24 cellular contexts compared by ENCODE assay signal in the genomic region with DNA sequence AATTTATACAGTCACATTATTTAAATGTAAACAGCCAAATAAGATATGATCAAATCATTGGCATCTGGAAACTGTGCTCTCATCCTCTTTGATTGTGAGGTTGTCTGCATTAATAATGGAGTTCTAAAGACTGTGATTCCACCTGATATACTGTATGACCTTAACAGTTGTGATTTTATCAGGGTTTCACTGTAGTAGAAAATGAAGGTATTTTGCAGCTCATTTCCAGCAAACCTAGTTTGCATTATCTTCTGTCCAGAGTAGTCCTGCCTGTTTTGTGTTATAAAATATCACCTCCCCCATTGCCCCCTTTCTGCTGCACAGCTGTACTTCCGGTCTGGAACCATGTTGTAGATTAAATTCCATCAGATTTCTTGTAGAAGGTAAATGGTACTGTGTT.
A peak's percentile ranks its signal among the peaks of the same experiment; 100 is the strongest.
DNase-seq lines count a peak whose midpoint lies in the region; ATAC-seq, FAIRE-seq and TF ChIP-seq lines count a peak whose summit lies in the region.
"Had no signal": no experiment of that assay in that cellular context is flagged by ENCODE, and none has a peak within 500 bp of the region (broad histone marks: within the 10 kb centered on the region; RNA-seq: fewer than 3 reads in every experiment).

No MANE protein-coding gene starts in this region.

- CTCF ChIA-PET in SK-N-SH (lab: Yijun Ruan, JAX) = no interaction called here

- ATAC-seq in HG02981 (IDR thresholded peaks at IDR 0.05; ENCODE audit: unreplicated experiment) = no peak
- ATAC-seq: A549 had no signal

- peak overlapping the region in 1 of 2 experiments; percentile 53; a peak in 1 of 4 replicates for H3K27ac ChIP-seq in SK-N-SH (ENCODE audit: low read depth in 2 of 2, low read length in 1 of 2)
- H3K27ac ChIP-seq: 22Rv1, A549, GM23248 had no signal

- no peaks in the 10 kb centered on the region for H3K36me3 ChIP-seq in SK-N-SH (replicated peaks in 1 of 2; ENCODE audit: control insufficient read depth in 1 of 2, insufficient read depth in 2 of 2, low read length in 1 of 2)
- H3K36me3 ChIP-seq: BE2C had no signal

- H3K79me2 ChIP-seq in SK-N-SH (ENCODE audit: insufficient read depth) = no peaks in the 10 kb centered on the region

- H3K27me3 Mint-ChIP-seq in mesothelial cell of epicardium (ENCODE audit: low read depth) = no peaks in the 10 kb centered on the region
- H3K27me3 Mint-ChIP-seq: CD4-positive, alpha-beta memory T cell had no signal

- no peak overlapping the region for H3K4me2 ChIP-seq in SK-N-SH
- H3K4me2 ChIP-seq: A549 had no signal

- no peaks in the 10 kb centered on the region for H4K20me1 ChIP-seq in SK-N-SH (ENCODE audit: insufficient read depth)

- no peak for TF ChIP-seq POLR2A in GM12892 (IDR thresholded peaks at IDR 0.05; ENCODE audit: low read depth, low read length)

- no peak overlapping the region for H3K9ac ChIP-seq in SK-N-SH
- H3K9ac ChIP-seq: GM23248 had no signal

- TF ChIP-seq EP300 in SK-N-SH (IDR thresholded peaks at IDR 0.05; ENCODE audit: borderline replicate concordance in 1 of 2, low read depth in 1 of 2, low read length in 1 of 2) = peak in 1 of 2 experiments; percentile 76; a peak in 2 of 4 replicates

- no peaks in the 10 kb centered on the region for H3K9me3 Mint-ChIP-seq in mesothelial cell of epicardium

- no peak overlapping the region for H2AFZ ChIP-seq in SK-N-SH (ENCODE audit: low read depth)
- H2AFZ ChIP-seq: GM23248 had no signal

- H3K36me3 Mint-ChIP-seq in mesothelial cell of epicardium = peaks cover 4% of the 10 kb centered on the region
- H3K36me3 Mint-ChIP-seq: CD4-positive, alpha-beta memory T cell had no signal

- H3F3A ChIP-seq in SK-N-SH (replicated peaks; ENCODE audit: insufficient read depth) = no peaks in the 10 kb centered on the region

- peaks cover 66% of the 10 kb centered on the region for H3K4me1 Mint-ChIP-seq in mesothelial cell of epicardium
- H3K4me1 Mint-ChIP-seq: CD4-positive, alpha-beta memory T cell had no signal

- TF ChIP-seq RAD21 in SK-N-SH (IDR thresholded peaks at IDR 0.05; ENCODE audit: low read length) = peak; percentile 14; the same call in 1 of the 2 replicates

- POLR2A ChIA-PET in SK-N-SH (lab: Yijun Ruan, JAX) = no interaction called here

- H3K4me1 ChIP-seq in SK-N-SH (ENCODE audit: control insufficient read depth in 1 of 2, insufficient read depth in 2 of 2, low read depth in 1 of 2, low read length in 1 of 2) = peaks cover 0 to 12% of the 10 kb centered on the region in 2 experiments; a peak in 2 of 4 replicates
- H3K4me1 ChIP-seq: A549 had no signal

- no peak for FAIRE-seq in GM12892 (lab: Jason Lieb, UNC)
- FAIRE-seq: A549, G401.6, GM19239, H54 had no signal

- WGBS in SK-N-SH (ENCODE audit: low lambda C conversion rate) = 0% methylated on average over 1 of the region's 1 CpG

- H3K4me3 Mint-ChIP-seq in mesothelial cell of epicardium = no peak overlapping the region
- H3K4me3 Mint-ChIP-seq: CD4-positive, alpha-beta memory T cell had no signal

- no peak overlapping the region for H3K4me3 ChIP-seq in SK-N-SH (ENCODE audit: low read depth in 2 of 2, low read length in 1 of 2)
- H3K4me3 ChIP-seq: A549, GM23248 had no signal

- H3K9me2 ChIP-seq in SK-N-SH = no peaks in the 10 kb centered on the region

- H3K9me3 ChIP-seq in SK-N-SH = no peaks in the 10 kb centered on the region
- H3K9me3 ChIP-seq: A549, BE2C had no signal

- H3K27me3 ChIP-seq in SK-N-SH (ENCODE audit: insufficient read depth) = no peaks in the 10 kb centered on the region
- H3K27me3 ChIP-seq: BE2C had no signal

- DNase-seq in NCI-H526 treated with DMSO at 0.1 percent for 48 hours (lab: John Stamatoyannopoulos, UW) (peak; percentile 24), NCI-H526 (lab: John Stamatoyannopoulos, UW) (no peak), SK-N-SH (peak; percentile 23), mesothelial cell of epicardium (ENCODE audit: low spot score in 2 of 2, unreplicated experiment in 2 of 2) (no peak), GM12892 (ENCODE audit: insufficient read length) (no peak), NCI-H446 treated with DMSO at 0.1 percent for 48 hours (lab: John Stamatoyannopoulos, UW) (no peak)
- no peak for DNase-seq in activated CD4-positive, alpha-beta T cell treated with anti-CD3 and anti-CD28 coated beads, Interleukin-2, amount 50 U/mL, for 48 hours
- DNase-seq: ACHN; AML-193; BE2C; C1 segment of cervical spinal cord; Calu3; CD4-positive, alpha-beta memory T cell; COR-L47; DMS53; DMS79 treated with DMSO at 0.1 percent for 48 hours; GM23248; HCEC 1CT had no signal

- H3K27ac Mint-ChIP-seq in mesothelial cell of epicardium = peak overlapping the region; percentile 91
- H3K27ac Mint-ChIP-seq: CD4-positive, alpha-beta memory T cell had no signal

- no peak for TF ChIP-seq CTCF in SK-N-SH (IDR thresholded peaks at IDR 0.05)
- TF ChIP-seq CTCF in mesothelial cell of epicardium (IDR thresholded peaks at IDR 0.05; ENCODE audit: unreplicated experiment) = no peak

TF ChIP-seq in SK-N-SH, 30 proteins besides CTCF, POLR2A, EP300 and RAD21:
- TF ChIP-seq, protein P1, sequence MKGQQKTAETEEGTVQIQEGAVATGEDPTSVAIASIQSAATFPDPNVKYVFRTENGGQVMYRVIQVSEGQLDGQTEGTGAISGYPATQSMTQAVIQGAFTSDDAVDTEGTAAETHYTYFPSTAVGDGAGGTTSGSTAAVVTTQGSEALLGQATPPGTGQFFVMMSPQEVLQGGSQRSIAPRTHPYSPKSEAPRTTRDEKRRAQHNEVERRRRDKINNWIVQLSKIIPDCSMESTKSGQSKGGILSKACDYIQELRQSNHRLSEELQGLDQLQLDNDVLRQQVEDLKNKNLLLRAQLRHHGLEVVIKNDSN (IDR thresholded peaks at IDR 0.05; ENCODE audit: borderline replicate concordance, low read depth) = no peak
- TF ChIP-seq POLR2AphosphoS5 (IDR thresholded peaks at IDR 0.05; ENCODE audit: low read depth, low read length) (no peak), FOXJ3 (CRISPR knock-in tag; IDR thresholded peaks at IDR 0.05) (0 out of 2 replicates have a peak, but pooled peaks have one; percentile 25), RCOR1 (IDR thresholded peaks at IDR 0.05; ENCODE audit: low read length) (peak; percentile 93), MXI1 (IDR thresholded peaks at IDR 0.05; ENCODE audit: low read depth, low read length) (no peak), NFIC (IDR thresholded peaks at IDR 0.05; ENCODE audit: borderline replicate concordance) (no peak), GATA2 (CRISPR knock-in tag; IDR thresholded peaks at IDR 0.05) (peak; percentile 88), FOSL2 (IDR thresholded peaks at IDR 0.05; ENCODE audit: borderline replicate concordance, low read depth) (no peak), TAF1 (IDR thresholded peaks at IDR 0.05; ENCODE audit: borderline replicate concordance, low read depth, low read length) (no peak), MEF2A (IDR thresholded peaks at IDR 0.05; ENCODE audit: borderline replicate concordance, low read depth) (no peak), YY1 (IDR thresholded peaks at IDR 0.05; ENCODE audit: low read depth) (no peak), ELF1 (IDR thresholded peaks at IDR 0.05) (no peak), CHD2 (IDR thresholded peaks at IDR 0.05; ENCODE audit: low read length, partially characterized antibody) (peak; percentile 27), TCF12 (IDR thresholded peaks at IDR 0.05) (no peak), RFX5 (IDR thresholded peaks at IDR 0.05; ENCODE audit: low read length) (no peak)
- TF ChIP-seq, protein P2, sequence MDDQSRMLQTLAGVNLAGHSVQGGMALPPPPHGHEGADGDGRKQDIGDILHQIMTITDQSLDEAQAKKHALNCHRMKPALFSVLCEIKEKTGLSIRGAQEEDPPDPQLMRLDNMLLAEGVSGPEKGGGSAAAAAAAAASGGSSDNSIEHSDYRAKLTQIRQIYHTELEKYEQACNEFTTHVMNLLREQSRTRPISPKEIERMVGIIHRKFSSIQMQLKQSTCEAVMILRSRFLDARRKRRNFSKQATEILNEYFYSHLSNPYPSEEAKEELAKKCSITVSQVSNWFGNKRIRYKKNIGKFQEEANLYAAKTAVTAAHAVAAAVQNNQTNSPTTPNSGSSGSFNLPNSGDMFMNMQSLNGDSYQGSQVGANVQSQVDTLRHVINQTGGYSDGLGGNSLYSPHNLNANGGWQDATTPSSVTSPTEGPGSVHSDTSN (IDR thresholded peaks at IDR 0.05) = no peak
- TF ChIP-seq, protein P3, sequence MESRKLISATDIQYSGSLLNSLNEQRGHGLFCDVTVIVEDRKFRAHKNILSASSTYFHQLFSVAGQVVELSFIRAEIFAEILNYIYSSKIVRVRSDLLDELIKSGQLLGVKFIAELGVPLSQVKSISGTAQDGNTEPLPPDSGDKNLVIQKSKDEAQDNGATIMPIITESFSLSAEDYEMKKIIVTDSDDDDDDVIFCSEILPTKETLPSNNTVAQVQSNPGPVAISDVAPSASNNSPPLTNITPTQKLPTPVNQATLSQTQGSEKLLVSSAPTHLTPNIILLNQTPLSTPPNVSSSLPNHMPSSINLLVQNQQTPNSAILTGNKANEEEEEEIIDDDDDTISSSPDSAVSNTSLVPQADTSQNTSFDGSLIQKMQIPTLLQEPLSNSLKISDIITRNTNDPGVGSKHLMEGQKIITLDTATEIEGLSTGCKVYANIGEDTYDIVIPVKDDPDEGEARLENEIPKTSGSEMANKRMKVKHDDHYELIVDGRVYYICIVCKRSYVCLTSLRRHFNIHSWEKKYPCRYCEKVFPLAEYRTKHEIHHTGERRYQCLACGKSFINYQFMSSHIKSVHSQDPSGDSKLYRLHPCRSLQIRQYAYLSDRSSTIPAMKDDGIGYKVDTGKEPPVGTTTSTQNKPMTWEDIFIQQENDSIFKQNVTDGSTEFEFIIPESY (IDR thresholded peaks at IDR 0.05; ENCODE audit: borderline replicate concordance, low read depth) = no peak

Comparison
In these comparisons a context has a peak if more than half of its experiments do, and no peak if none do; other contexts are left out.
1. DNase-seq: peak in NCI-H526 treated with DMSO at 0.1 percent for 48 hours (single experiment) and SK-N-SH (single experiment); none in NCI-H526 (0 of 2), mesothelial cell of epicardium (0 of 2), activated CD4-positive, alpha-beta T cell treated with anti-CD3 and anti-CD28 coated beads, Interleukin-2, amount 50 U/mL, for 48 hours (0 of 2), GM12892 (single experiment) and NCI-H446 treated with DMSO at 0.1 percent for 48 hours (single experiment).